17 cellular contexts compared by ENCODE assay signal in the genomic region with DNA sequence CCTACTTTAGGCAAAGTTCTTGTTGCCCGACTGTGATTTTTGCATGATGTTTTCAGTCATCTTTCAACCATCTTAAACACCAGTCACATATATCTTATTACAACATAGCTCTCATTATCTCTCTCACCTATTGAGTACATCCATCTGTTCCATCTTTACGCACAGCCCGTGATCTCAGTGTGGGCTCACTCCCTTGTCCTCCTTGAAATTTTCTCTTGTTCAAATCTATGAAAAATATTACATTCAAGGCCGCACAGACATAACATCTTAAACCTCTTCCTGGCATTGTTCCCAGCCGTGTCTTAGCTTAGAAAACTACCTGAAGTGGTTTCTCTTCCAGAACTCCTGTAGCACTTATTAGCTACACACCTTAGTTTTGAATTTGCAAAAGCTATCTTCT. TPM values are rescaled to one million over a fixed set of nuclear protein-coding genes. Genes with fewer than 3 reads are reported as not detected.
"Had no signal": no experiment of that assay in that cellular context is flagged by ENCODE, and none has a peak within 500 bp of the region (broad histone marks: within the 10 kb centered on the region; RNA-seq: fewer than 3 reads in every experiment).

No MANE protein-coding gene starts in this region.

- H3K27ac ChIP-seq: right atrium auricular region, upper lobe of right lung had no signal

- ATAC-seq: activated naive CD4-positive, alpha-beta T cell treated with anti-CD3 and anti-CD28 coated beads, Interleukin-2, amount 50 U/mL, for 72 hours; gastroesophageal sphincter; naive thymus-derived CD8-positive, alpha-beta T cell; upper lobe of right lung had no signal

- H3K4me1 ChIP-seq: right atrium auricular region had no signal

- H3K4me3 Mint-ChIP-seq: brain; central memory CD8-positive, alpha-beta T cell; naive thymus-derived CD8-positive, alpha-beta T cell had no signal

- DNase-seq: activated CD4-positive, CD25-positive, alpha-beta regulatory T cell; activated effector memory CD4-positive, alpha-beta T cell treated with anti-CD3 and anti-CD28 coated beads, Interleukin-2, amount 50 U/mL, for 16 hours; activated T-cell treated with anti-CD3 and anti-CD28 coated beads, Interleukin-2, amount 50 U/mL, for 1 hour; amygdala; effector memory CD4-positive, alpha-beta T cell; hippocampal formation; naive thymus-derived CD8-positive, alpha-beta T cell; upper lobe of right lung had no signal

- H3K36me3 Mint-ChIP-seq: brain; naive thymus-derived CD8-positive, alpha-beta T cell had no signal

- H3K27me3 Mint-ChIP-seq: brain; central memory CD8-positive, alpha-beta T cell; naive thymus-derived CD8-positive, alpha-beta T cell had no signal

- H3K9me3 ChIP-seq: gastroesophageal sphincter, right atrium auricular region, upper lobe of right lung had no signal

- H3K27ac Mint-ChIP-seq: activated naive CD4-positive, alpha-beta T cell treated with anti-CD3 and anti-CD28 coated beads, Interleukin-2, amount 50 U/mL, for 72 hours had no signal

- H3K27me3 ChIP-seq: gastroesophageal sphincter, right atrium auricular region, upper lobe of right lung had no signal

- H3K36me3 ChIP-seq: gastroesophageal sphincter, right atrium auricular region, upper lobe of right lung had no signal

- H3K9me3 Mint-ChIP-seq: activated naive CD4-positive, alpha-beta T cell treated with anti-CD3 and anti-CD28 coated beads, Interleukin-2, amount 50 U/mL, for 72 hours; brain; central memory CD8-positive, alpha-beta T cell; naive thymus-derived CD8-positive, alpha-beta T cell had no signal

- H3K4me3 ChIP-seq: gastroesophageal sphincter, right atrium auricular region, skin epidermis, upper lobe of right lung had no signal

RNA-seq across cellular contexts. Expression of a gene that starts 40.4 kb away (rescaled TPM):
- total RNA-seq: activated naive CD4-positive, alpha-beta T cell treated with anti-CD3 and anti-CD28 coated beads, Interleukin-2, amount 50 U/mL, for 72 hours; naive thymus-derived CD8-positive, alpha-beta T cell; posterior vena cava; T-helper 1 cell treated with Interleukin-12 subunit alpha and Interleukin-12 subunit beta and Interleukin-4 antibody, amounts not matched to agents 30 ng/mL and 1 ng/mL, for 36 hours; upper lobe of right lung had no signal
- polyA plus RNA-seq: naive thymus-derived CD8-positive, alpha-beta T cell had no signal

RNA-seq across cellular contexts. Expression of a gene that starts 54.4 kb away (rescaled TPM):
- total RNA-seq: activated naive CD4-positive, alpha-beta T cell treated with anti-CD3 and anti-CD28 coated beads, Interleukin-2, amount 50 U/mL, for 72 hours; gastroesophageal sphincter; naive thymus-derived CD8-positive, alpha-beta T cell; posterior vena cava; right atrium auricular region; subcutaneous adipose tissue; T-helper 1 cell treated with Interleukin-12 subunit alpha and Interleukin-12 subunit beta and Interleukin-4 antibody, amounts not matched to agents 30 ng/mL and 1 ng/mL, for 36 hours; upper lobe of right lung had no signal
- polyA plus RNA-seq: naive thymus-derived CD8-positive, alpha-beta T cell had no signal
